ENCODE assay signal across 9 cellular contexts in genomic region chr3:30632065-30632464, GRCh38. TPM values are rescaled to one million over a fixed set of nuclear protein-coding genes. Genes with fewer than 3 reads are reported as not detected.
DNase-seq lines count a peak whose midpoint lies in the region; ATAC-seq and TF ChIP-seq lines count a peak whose summit lies in the region.
"Had no signal": no experiment of that assay in that cellular context is flagged by ENCODE, and none has a peak within 500 bp of the region (broad histone marks: within the 10 kb centered on the region; RNA-seq: fewer than 3 reads in every experiment).

No MANE protein-coding gene starts in this region.

- H4K20me1 ChIP-seq in PC-9 (ENCODE audit: insufficient read depth), result no peaks in the 10 kb centered on the region

- H3K36me3 Mint-ChIP-seq in T-helper 2 cell treated with Interferon-gamma antibody and Interleukin-4, amounts not matched to agents 5 μg/mL and 100 μg/mL, for 36 hours (ENCODE audit: low read depth), result peaks cover 56% of the 10 kb centered on the region
- H3K36me3 Mint-ChIP-seq in stimulated activated effector memory CD8-positive, alpha-beta T cell treated with anti-CD3 and anti-CD28 coated beads, Interleukin-12 subunit alpha, Interleukin-12 subunit beta, amount 100 ng/mL, for 72 hours, result peaks cover 91% of the 10 kb centered on the region

- no TSS peak for BruUV-seq in PC-9 (replicated peaks; lab: Mats Ljungman, UMichigan)

- no peak for DNase-seq in T-helper 2 cell treated with Interferon-gamma antibody and Interleukin-4, amounts not matched to agents 5 μg/mL and 100 μg/mL, for 36 hours (ENCODE audit: low spot score)
- DNase-seq in T-helper 2 cell, result no peak
- no peak for DNase-seq in RWPE2 (ENCODE audit: low spot score)
- peak; percentile 47 to 65 for DNase-seq in foreskin fibroblast
- no peak for DNase-seq in stimulated activated effector memory CD8-positive, alpha-beta T cell treated with anti-CD3 and anti-CD28 coated beads, Interleukin-12 subunit alpha, Interleukin-12 subunit beta, amount 100 ng/mL, for 72 hours (ENCODE audit: low spot score in 2 of 2)
- no peak for DNase-seq in PC-9
- no peak for DNase-seq in DMS 273 treated with DMSO at 0.1 percent for 48 hours (lab: John Stamatoyannopoulos, UW)
- DNase-seq in stimulated activated CD4-positive, alpha-beta T cell treated with anti-CD3 and anti-CD28 coated beads, Interleukin-2, amount 100 ng/mL, for 48 hours, result no peak
- DNase-seq: brain microvascular endothelial cell had no signal

- no peak for TF ChIP-seq CTCF in RWPE2 (IDR thresholded peaks at IDR 0.05; ENCODE audit: poor library complexity, severe bottlenecking)
- no peak for TF ChIP-seq CTCF in foreskin fibroblast (IDR thresholded peaks at IDR 0.05; ENCODE audit: low read depth, low read length)
- TF ChIP-seq CTCF in PC-9 (conservative IDR thresholded peaks at IDR 0.05), result no peak

- no peaks in the 10 kb centered on the region for H3K79me2 ChIP-seq in PC-9 (ENCODE audit: low read depth)

- intact Hi-C loops in PC-9 (cut with micrococcal nuclease; ENCODE audit: unreplicated experiment), result no loop called here

- H3K9me2 ChIP-seq in PC-9 (ENCODE audit: insufficient read depth), result no peaks in the 10 kb centered on the region

- no peak overlapping the region for H3K4me2 ChIP-seq in PC-9

- H3K27me3 ChIP-seq in RWPE2 (ENCODE audit: insufficient read depth, poor library complexity, severe bottlenecking), result no peaks in the 10 kb centered on the region
- no peaks in the 10 kb centered on the region for H3K27me3 ChIP-seq in PC-9 (ENCODE audit: insufficient read depth, low read depth)
- H3K27me3 ChIP-seq: brain microvascular endothelial cell had no signal

- no peak overlapping the region for H2AFZ ChIP-seq in PC-9

- POLR2A ChIA-PET in PC-9 (lab: Charles Lee; ENCODE audit: unreplicated experiment), result no interaction called here

- peak overlapping the region; percentile 96 for H3K27ac Mint-ChIP-seq in T-helper 2 cell treated with Interferon-gamma antibody and Interleukin-4, amounts not matched to agents 5 μg/mL and 100 μg/mL, for 36 hours
- peak overlapping the region; percentile 96 for H3K27ac Mint-ChIP-seq in stimulated activated effector memory CD8-positive, alpha-beta T cell treated with anti-CD3 and anti-CD28 coated beads, Interleukin-12 subunit alpha, Interleukin-12 subunit beta, amount 100 ng/mL, for 72 hours

- H3K36me3 ChIP-seq in RWPE2 (ENCODE audit: low read depth) (peaks cover 85% of the 10 kb centered on the region), PC-9 (ENCODE audit: low read depth) (no peaks in the 10 kb centered on the region)

- peaks cover 75% of the 10 kb centered on the region for H3K4me1 Mint-ChIP-seq in T-helper 2 cell treated with Interferon-gamma antibody and Interleukin-4, amounts not matched to agents 5 μg/mL and 100 μg/mL, for 36 hours (ENCODE audit: low read depth)
- peaks cover 77% of the 10 kb centered on the region for H3K4me1 Mint-ChIP-seq in stimulated activated effector memory CD8-positive, alpha-beta T cell treated with anti-CD3 and anti-CD28 coated beads, Interleukin-12 subunit alpha, Interleukin-12 subunit beta, amount 100 ng/mL, for 72 hours

- CTCF ChIA-PET in PC-9 (lab: Charles Lee), result no interaction called here

- H3F3A ChIP-seq in PC-9 (ENCODE audit: insufficient read depth, low read depth), result no peaks in the 10 kb centered on the region

- H3K4me1 ChIP-seq in RWPE2 (ENCODE audit: insufficient read depth, poor library complexity, severe bottlenecking) (peaks cover 70% of the 10 kb centered on the region), PC-9 (replicated peaks; ENCODE audit: insufficient read depth) (0 out of 2 replicates have a peak, but pooled peaks cover 2% of the 10 kb centered on the region)

- H3K27ac ChIP-seq in RWPE2 (ENCODE audit: poor library complexity, severe bottlenecking) (peak overlapping the region; percentile 94), PC-9 (no peak overlapping the region)

- H3K9me3 ChIP-seq in RWPE2 (ENCODE audit: severe bottlenecking) (no peaks in the 10 kb centered on the region), PC-9 (ENCODE audit: insufficient read depth, low read depth) (no peaks in the 10 kb centered on the region)

- no peaks in the 10 kb centered on the region for H3K9me3 Mint-ChIP-seq in T-helper 2 cell treated with Interferon-gamma antibody and Interleukin-4, amounts not matched to agents 5 μg/mL and 100 μg/mL, for 36 hours
- no peaks in the 10 kb centered on the region for H3K9me3 Mint-ChIP-seq in stimulated activated effector memory CD8-positive, alpha-beta T cell treated with anti-CD3 and anti-CD28 coated beads, Interleukin-12 subunit alpha, Interleukin-12 subunit beta, amount 100 ng/mL, for 72 hours

- H3K27me3 Mint-ChIP-seq in T-helper 2 cell treated with Interferon-gamma antibody and Interleukin-4, amounts not matched to agents 5 μg/mL and 100 μg/mL, for 36 hours (ENCODE audit: low read depth), result no peaks in the 10 kb centered on the region

- peak overlapping the region; percentile 81 for H3K4me3 Mint-ChIP-seq in T-helper 2 cell treated with Interferon-gamma antibody and Interleukin-4, amounts not matched to agents 5 μg/mL and 100 μg/mL, for 36 hours
- H3K4me3 Mint-ChIP-seq in stimulated activated effector memory CD8-positive, alpha-beta T cell treated with anti-CD3 and anti-CD28 coated beads, Interleukin-12 subunit alpha, Interleukin-12 subunit beta, amount 100 ng/mL, for 72 hours, result peak overlapping the region; percentile 70

- ATAC-seq in RWPE2 (ENCODE audit: low read depth), result 0 out of 3 replicates have a peak, but pooled peaks have one; percentile 26
- ATAC-seq in stimulated activated effector memory CD8-positive, alpha-beta T cell treated with anti-CD3 and anti-CD28 coated beads, Interleukin-12 subunit alpha, Interleukin-12 subunit beta, amount 100 ng/mL, for 72 hours, result no peak

- H3K4me3 ChIP-seq in RWPE2 (ENCODE audit: severe bottlenecking) (no peak overlapping the region), foreskin fibroblast (ENCODE audit: low read depth in 1 of 2, low read length in 2 of 2) (no peak overlapping the region), PC-9 (no peak overlapping the region)

RNA-seq across cellular contexts. Expression of gene TGFBR2, which starts 25.7 kb away (rescaled TPM):
- 26.4 and 33.6 TPM in 2 replicates for total RNA-seq in PC-9 (2021)

Comparison
In these comparisons a context has a peak if more than half of its experiments do, and no peak if none do; other contexts are left out.
1. DNase-seq: peak in foreskin fibroblast (2 of 2); none in T-helper 2 cell treated with Interferon-gamma antibody and Interleukin-4, amounts not matched to agents 5 μg/mL and 100 μg/mL, for 36 hours (single experiment), T-helper 2 cell (0 of 5), RWPE2 (single experiment), stimulated activated effector memory CD8-positive, alpha-beta T cell treated with anti-CD3 and anti-CD28 coated beads, Interleukin-12 subunit alpha, Interleukin-12 subunit beta, amount 100 ng/mL, for 72 hours (0 of 2), PC-9 (0 of 2), DMS 273 treated with DMSO at 0.1 percent for 48 hours (single experiment) and stimulated activated CD4-positive, alpha-beta T cell treated with anti-CD3 and anti-CD28 coated beads, Interleukin-2, amount 100 ng/mL, for 48 hours (0 of 2).